ENCODE assay signal across 12 cellular contexts in genomic region chr6:163529605-163530004, GRCh38.
DNase-seq lines count a peak whose midpoint lies in the region; ATAC-seq and TF ChIP-seq lines count a peak whose summit lies in the region.
"Had no signal": no experiment of that assay in that cellular context is flagged by ENCODE, and none has a peak within 500 bp of the region (broad histone marks: within the 10 kb centered on the region; RNA-seq: fewer than 3 reads in every experiment).

No MANE protein-coding gene starts in this region.

- peak overlapping the region; percentile 88 for H3K4me2 ChIP-seq in fibroblast of lung (ENCODE audit: extremely low read depth, insufficient read depth, low read length)

- H3K36me3 Mint-ChIP-seq in CD8-positive, alpha-beta memory T cell = peaks cover 0 to 3% (median 2%) of the 10 kb centered on the region in 3 donors

- H3K9ac ChIP-seq in fibroblast of lung (ENCODE audit: insufficient read depth, low read length) = no peak overlapping the region

- TF ChIP-seq CTCF in RWPE1 (conservative IDR thresholded peaks at IDR 0.05; ENCODE audit: low read depth) (no peak), fibroblast of lung (conservative IDR thresholded peaks at IDR 0.05 in 1 of 2, IDR thresholded peaks at IDR 0.05 in 1 of 2; ENCODE audit: low read depth in 1 of 2, low read length in 2 of 2) (no peak), omental fat pad (IDR thresholded peaks at IDR 0.05) (no peak), lower lobe of right lung (IDR thresholded peaks at IDR 0.05) (no peak)

- H3K4me3 Mint-ChIP-seq in CD8-positive, alpha-beta memory T cell = no peak overlapping the region

- H2AFZ ChIP-seq in fibroblast of lung (ENCODE audit: low read length) = no peak overlapping the region

- H3K27ac ChIP-seq in RWPE1 (no peak overlapping the region), fibroblast of lung (ENCODE audit: insufficient read depth, low read length) (peak overlapping the region; percentile 64), lower lobe of right lung (no peak overlapping the region)
- H3K27ac ChIP-seq in CD8-positive, alpha-beta memory T cell (ENCODE audit: low read depth, low read length) = no peak overlapping the region
- H3K27ac ChIP-seq: VCaP had no signal

- H3K9me3 Mint-ChIP-seq in CD8-positive, alpha-beta memory T cell = no peaks in the 10 kb centered on the region

- in situ Hi-C loops in Caki2 (cut with HindIII; ENCODE audit: low pct_unique_long_range_greater_than_20kb, low sequenced_read_pairs) = no loop called here

- no peaks in the 10 kb centered on the region for H3K36me3 ChIP-seq in fibroblast of lung (ENCODE audit: control insufficient read depth, insufficient read depth, low read length)
- H3K36me3 ChIP-seq in lower lobe of right lung = no peaks in the 10 kb centered on the region
- no peaks in the 10 kb centered on the region for H3K36me3 ChIP-seq in CD8-positive, alpha-beta memory T cell (ENCODE audit: insufficient read depth, low read length)

- DNase-seq in Caki2 (ENCODE audit: low read depth) = peak; percentile 8
- peak; percentile 73 for DNase-seq in RWPE1 (ENCODE audit: low spot score)
- peak; percentile 81 to 95 for DNase-seq in fibroblast of lung (ENCODE audit: low read depth in 2 of 2)
- DNase-seq in omental fat pad (ENCODE audit: low spot score) = no peak
- DNase-seq in NCI-H2227 treated with DMSO at 0.1 percent for 48 hours (lab: John Stamatoyannopoulos, UW) = no peak
- DNase-seq in lower lobe of right lung = no peak
- DNase-seq in activated naive CD4-positive, alpha-beta T cell (lab: John Stamatoyannopoulos, UW) = no peak
- no peak for DNase-seq in CD8-positive, alpha-beta memory T cell
- DNase-seq: Calu3, NCI-H1105 treated with DMSO at 0.1 percent for 48 hours, right cardiac atrium had no signal

- H3K4me1 Mint-ChIP-seq in CD8-positive, alpha-beta memory T cell = peaks cover 40 to 71% (median 62%) of the 10 kb centered on the region in 3 donors

- no peaks in the 10 kb centered on the region for H3K27me3 ChIP-seq in fibroblast of lung (ENCODE audit: control insufficient read depth, insufficient read depth, low read length)
- H3K27me3 ChIP-seq in lower lobe of right lung (ENCODE audit: low read depth) = no peaks in the 10 kb centered on the region
- no peaks in the 10 kb centered on the region for H3K27me3 ChIP-seq in CD8-positive, alpha-beta memory T cell (ENCODE audit: insufficient read depth, low read length, poor library complexity, severe bottlenecking)

- peak overlapping the region in 1 of 8 donors; percentile 29 for H3K27ac Mint-ChIP-seq in CD8-positive, alpha-beta memory T cell

- H3K4me1 ChIP-seq in fibroblast of lung (ENCODE audit: control insufficient read depth, extremely low read depth, insufficient read depth, low read length) (peaks cover 40% of the 10 kb centered on the region), lower lobe of right lung (peaks cover 85% of the 10 kb centered on the region)
- peaks cover 4% of the 10 kb centered on the region for H3K4me1 ChIP-seq in CD8-positive, alpha-beta memory T cell (ENCODE audit: insufficient read depth, low read length)

- POLR2A ChIA-PET in RWPE1 (lab: Yijun Ruan, JAX; ENCODE audit: low non-redundant PET) = no interaction called here
- POLR2A ChIA-PET in CD8-positive, alpha-beta memory T cell (lab: Charles Lee) = no interaction called here

- H3K4me3 ChIP-seq in fibroblast of lung (replicated peaks in 1 of 4; ENCODE audit: control extremely low read depth in 1 of 4, insufficient read depth in 1 of 4, low read depth in 3 of 4, low read length in 4 of 4) (peak overlapping the region in 1 of 4 experiments; percentile 23), lower lobe of right lung (no peak overlapping the region)
- H3K4me3 ChIP-seq in CD8-positive, alpha-beta memory T cell (ENCODE audit: low read length) = no peak overlapping the region

- H3K27me3 Mint-ChIP-seq in CD8-positive, alpha-beta memory T cell = no peaks in the 10 kb centered on the region

- intact Hi-C loops in lower lobe of right lung (cut with DNase I) = no loop called here

- H4K20me1 ChIP-seq in fibroblast of lung (ENCODE audit: control insufficient read depth, extremely low read depth, insufficient read depth, low read length) = peaks cover 2% of the 10 kb centered on the region

- peaks cover 81% of the 10 kb centered on the region for H3K79me2 ChIP-seq in fibroblast of lung (ENCODE audit: control insufficient read depth, insufficient read depth, low read length)

- H3K9me3 ChIP-seq in fibroblast of lung (ENCODE audit: control insufficient read depth, insufficient read depth, low read depth, low read length) (no peaks in the 10 kb centered on the region), lower lobe of right lung (no peaks in the 10 kb centered on the region)
- no peaks in the 10 kb centered on the region for H3K9me3 ChIP-seq in CD8-positive, alpha-beta memory T cell (ENCODE audit: low read length)

- CTCF ChIA-PET in RWPE1 (lab: Yijun Ruan, JAX) = no interaction called here
- CTCF ChIA-PET in CD8-positive, alpha-beta memory T cell (lab: Charles Lee) = no interaction called here

- ATAC-seq in omental fat pad (ENCODE audit: low FRiP score) = peak; percentile 73
- no peak for ATAC-seq in lower lobe of right lung

Comparison
In these comparisons a context has a peak if more than half of its experiments do, and no peak if none do; other contexts are left out.
1. DNase-seq: peak in Caki2 (single experiment), RWPE1 (single experiment) and fibroblast of lung (2 of 2); none in omental fat pad (single experiment), NCI-H2227 treated with DMSO at 0.1 percent for 48 hours (single experiment), lower lobe of right lung (single experiment), activated naive CD4-positive, alpha-beta T cell (0 of 4) and CD8-positive, alpha-beta memory T cell (0 of 5).